ENCODE assay signal across 11 cellular contexts in genomic region chr10:122018951-122019413, GRCh38. TPM values are rescaled to one million over a fixed set of nuclear protein-coding genes. Genes with fewer than 3 reads are reported as not detected.
DNase-seq lines count a peak whose midpoint lies in the region; ATAC-seq and TF ChIP-seq lines count a peak whose summit lies in the region.
"Had no signal": no experiment of that assay in that cellular context is flagged by ENCODE, and none has a peak within 500 bp of the region (broad histone marks: within the 10 kb centered on the region; RNA-seq: fewer than 3 reads in every experiment).

No MANE protein-coding gene starts in this region.

- no peak overlapping the region for H3K4me2 ChIP-seq in mesendoderm (ENCODE audit: low read length)

- H3K27ac ChIP-seq in mesendoderm (ENCODE audit: low read depth, low read length): no peak overlapping the region

- no peak overlapping the region for H2AK5ac ChIP-seq in mesendoderm (ENCODE audit: low read length)

- no peak for ATAC-seq in HG02885 (IDR thresholded peaks at IDR 0.05; ENCODE audit: poor library complexity, unreplicated experiment)
- ATAC-seq in activated CD4-positive, CD25-positive, alpha-beta regulatory T cell treated with anti-CD3 and anti-CD28 coated beads, Interleukin-2, amount 50 U/mL, for 24 hours: no peak

- peak overlapping the region; percentile 56 for H3K4me3 ChIP-seq in epithelial cell of esophagus (ENCODE audit: low read length)
- H3K4me3 ChIP-seq in mesendoderm (ENCODE audit: low read length): no peak overlapping the region

- no peaks in the 10 kb centered on the region for H3K36me3 ChIP-seq in mesendoderm (ENCODE audit: control insufficient read depth, insufficient read depth, low read length)

- no peak overlapping the region for H2BK120ac ChIP-seq in mesendoderm (ENCODE audit: low read depth, low read length)

- H3K36me3 Mint-ChIP-seq in type B pancreatic cell: no peaks in the 10 kb centered on the region

- no peaks in the 10 kb centered on the region for H3K9me3 Mint-ChIP-seq in type B pancreatic cell

- no CpG with 5 or more reads among the region's 16 CpGs for WGBS in mesendoderm (ENCODE audit: extremely low coverage, insufficient coverage, low lambda C conversion rate)

- H3K27me3 Mint-ChIP-seq in type B pancreatic cell: no peaks in the 10 kb centered on the region

- H3K79me1 ChIP-seq in mesendoderm (ENCODE audit: low read length): no peaks in the 10 kb centered on the region

- no peak overlapping the region for H4K5ac ChIP-seq in mesendoderm (ENCODE audit: low read length)

- no peak overlapping the region for H4K8ac ChIP-seq in mesendoderm (ENCODE audit: low read depth, low read length)

- no peak overlapping the region for H3K56ac ChIP-seq in mesendoderm (ENCODE audit: low read length)

- H3K23ac ChIP-seq in mesendoderm (ENCODE audit: low read length): peak overlapping the region; percentile 9

- no peak overlapping the region for H2BK5ac ChIP-seq in mesendoderm (ENCODE audit: low read length)

- H3K9ac ChIP-seq in mesendoderm (ENCODE audit: low read length): no peak overlapping the region

- H3K4me1 ChIP-seq in mesendoderm (ENCODE audit: control insufficient read depth, low read depth, low read length): peaks cover 2% of the 10 kb centered on the region

- no peak overlapping the region for H3K18ac ChIP-seq in mesendoderm (ENCODE audit: low read length)

- H3K27ac Mint-ChIP-seq in type B pancreatic cell: peak overlapping the region; percentile 95

- no peak overlapping the region for H3K4ac ChIP-seq in mesendoderm (ENCODE audit: low read depth, low read length)

- H3K79me2 ChIP-seq in mesendoderm (ENCODE audit: control insufficient read depth, insufficient read depth, low read length): no peaks in the 10 kb centered on the region

- DNase-seq in DMS153 (lab: John Stamatoyannopoulos, UW) (peak; percentile 35), DMS153 treated with DMSO at 0.1 percent for 48 hours (lab: John Stamatoyannopoulos, UW; ENCODE audit: unreplicated experiment) (no peak), epithelial cell of esophagus (ENCODE audit: low read depth) (peak; percentile 77), mesendoderm (no peak), type B pancreatic cell (ENCODE audit: extremely low spot score, unreplicated experiment) (no peak), ureter (ENCODE audit: low spot score) (no peak)
- DNase-seq: activated CD8-positive, alpha-beta memory T cell treated with anti-CD3 and anti-CD28 coated beads, Interleukin-2, amount 50 U/mL, for 4 hours; foreskin fibroblast had no signal

- no peaks in the 10 kb centered on the region for H3K27me3 ChIP-seq in mesendoderm (ENCODE audit: insufficient read depth, low read length, poor library complexity)

- TF ChIP-seq CTCF in epithelial cell of esophagus (IDR thresholded peaks at IDR 0.05; ENCODE audit: insufficient read depth, low read depth, low read length, missing control alignments): no peak
- TF ChIP-seq CTCF in type B pancreatic cell (conservative IDR thresholded peaks at IDR 0.05): no peak

- H2BK15ac ChIP-seq in mesendoderm (replicated peaks; ENCODE audit: low read depth): no peak overlapping the region

- H3K4me3 Mint-ChIP-seq in type B pancreatic cell: peak overlapping the region; percentile 79

- H3K4me1 Mint-ChIP-seq in type B pancreatic cell (ENCODE audit: unreplicated experiment): peaks cover 35% of the 10 kb centered on the region

RNA-seq across cellular contexts. Expression of gene TACC2, which starts 30.0 kb away (rescaled TPM):
- polyA plus RNA-seq in mesendoderm (2013, experiment 1 of 2): 30.5 TPM
- 31.2 TPM for polyA plus RNA-seq in mesendoderm (2013, experiment 2 of 2)
- 67.0 and 71.2 TPM in 2 replicates for total RNA-seq in type B pancreatic cell (ENCODE audit: low replicate concordance)
- total RNA-seq in ureter: 98.1 TPM
- total RNA-seq: T-helper 1 cell treated with Interleukin-12 subunit alpha and Interleukin-12 subunit beta and Interleukin-4 antibody, amounts not matched to agents 30 ng/mL and 1 ng/mL, for 36 hours had no signal

RNA-seq across cellular contexts. Expression of gene NSMCE4A, which starts 44.0 kb away (rescaled TPM):
- polyA plus RNA-seq in mesendoderm (2013, experiment 1 of 2): 69.2 TPM
- 75.6 TPM for polyA plus RNA-seq in mesendoderm (2013, experiment 2 of 2)
- total RNA-seq in type B pancreatic cell (ENCODE audit: low replicate concordance) (45.1 and 52.9 TPM in 2 replicates), ureter (73.7 TPM)

Comparison
In these comparisons a context has a peak if more than half of its experiments do, and no peak if none do; other contexts are left out.
1. DNase-seq: peak in DMS153 (single experiment) and epithelial cell of esophagus (single experiment); none in DMS153 treated with DMSO at 0.1 percent for 48 hours (single experiment), mesendoderm (single experiment), type B pancreatic cell (single experiment) and ureter (single experiment).